ENCODE assay signal across 8 cellular contexts in genomic region chr11:46121724-46122477, GRCh38. TPM values are rescaled to one million over a fixed set of nuclear protein-coding genes. Genes with fewer than 3 reads are reported as not detected.
A peak's percentile ranks its signal among the peaks of the same experiment; 100 is the strongest.
DNase-seq lines count a peak whose midpoint lies in the region; ATAC-seq, FAIRE-seq and TF ChIP-seq lines count a peak whose summit lies in the region.

No MANE protein-coding gene starts in this region.

- CTCF ChIA-PET in A673 (lab: Charles Lee): interaction anchor here (0.6 kb wide), 2 partner anchors 262 to 1329 kb away, joined by 3 to 4 read pairs; no protein-coding TSS in a partner anchor

- no TSS peak for BruUV-seq in A673 (replicated peaks; lab: Mats Ljungman, UMichigan)

- H3K27me3 ChIP-seq in A673 (replicated peaks; ENCODE audit: insufficient read depth, low read depth, low read length, poor library complexity) (no peaks in the 10 kb centered on the region), bronchial epithelial cell (ENCODE audit: control insufficient read depth, insufficient read depth, low read length) (no peaks in the 10 kb centered on the region)

- H3K36me3 ChIP-seq in A673 (ENCODE audit: insufficient read depth, low read length, poor library complexity, severe bottlenecking): no peaks in the 10 kb centered on the region
- no peaks in the 10 kb centered on the region for H3K36me3 ChIP-seq in bronchial epithelial cell (ENCODE audit: control insufficient read depth, insufficient read depth, low read length)

- peaks cover 29% of the 10 kb centered on the region for H3K4me1 ChIP-seq in A673 (ENCODE audit: insufficient read depth, low read length, poor library complexity, severe bottlenecking)

- DNase-seq in A673 (ENCODE audit: low spot score) (peak; percentile 100), NCI-H2171 treated with DMSO at 0.1 percent for 48 hours (lab: John Stamatoyannopoulos, UW) (peak; percentile 89), bronchial epithelial cell (ENCODE audit: low read depth) (peak; percentile 76), iris pigment epithelial cell (ENCODE audit: low read depth) (peak; percentile 92)
- peak; percentile 59 to 60 for DNase-seq in stimulated activated CD4-positive, alpha-beta T cell treated with anti-CD3 and anti-CD28 coated beads, Interleukin-12 subunit alpha, Interleukin-12 subunit beta, amount 100 ng/mL, for 24 hours (ENCODE audit: low read depth in 2 of 2)

- FAIRE-seq in bronchial epithelial cell (lab: Jason Lieb, UNC): no peak

- peak overlapping the region; percentile 68 for H3K27ac ChIP-seq in A673 (ENCODE audit: low read depth, low read length, poor library complexity, severe bottlenecking)

- no peak for TF ChIP-seq CTCF in A673 (conservative IDR thresholded peaks at IDR 0.05; ENCODE audit: low read depth, low read length)
- no peak for TF ChIP-seq CTCF in WI38 (IDR thresholded peaks at IDR 0.05; ENCODE audit: low read depth, low read length)
- TF ChIP-seq CTCF in bronchial epithelial cell (IDR thresholded peaks at IDR 0.05; ENCODE audit: insufficient read depth, low read length, severe bottlenecking): no peak

- POLR2A ChIA-PET in A673 (lab: Charles Lee; ENCODE audit: low non-redundant PET): no interaction called here

- peak overlapping the region; percentile 75 for H3K4me3 ChIP-seq in A673 (ENCODE audit: low read depth, low read length, poor library complexity, severe bottlenecking)
- H3K4me3 ChIP-seq in WI38 (ENCODE audit: low read depth, low read length): peak overlapping the region; percentile 69
- peak overlapping the region; percentile 65 for H3K4me3 ChIP-seq in bronchial epithelial cell (ENCODE audit: low read depth, low read length)

- intact Hi-C loops in A673 (cut with micrococcal nuclease; ENCODE audit: unreplicated experiment): loop anchor here (1.0 to 10.0 kb wide), 4 partner anchors 115 to 277 kb away; partner anchors contain the start of genes CRY2 and PEX16

- ATAC-seq in GM18867 (IDR thresholded peaks at IDR 0.05; ENCODE audit: unreplicated experiment) (peak; percentile 40), HG03095 (IDR thresholded peaks at IDR 0.05; ENCODE audit: unreplicated experiment) (peak; percentile 39)

- H3K9me3 ChIP-seq in A673 (ENCODE audit: low read depth, low read length, poor library complexity, severe bottlenecking): no peaks in the 10 kb centered on the region

RNA-seq across cellular contexts. Expression of gene PHF21A, which starts 0.6 kb away (rescaled TPM):
- total RNA-seq in A673 (2021): 77.2 and 106 TPM in 2 replicates
- 3.4 and 6.1 TPM in 2 replicates for total RNA-seq in bronchial epithelial cell

Comparison
In these comparisons a context has a peak if more than half of its experiments do, and no peak if none do; other contexts are left out.
1. Peak in every context shown above with its lines: DNase-seq, ATAC-seq, H3K4me3 ChIP-seq and H3K27ac ChIP-seq.
2. RNA of gene PHF21A, which starts 0.6 kb away (total RNA-seq): 77.2 to 106 TPM in A673; 3.4 to 6.1 TPM in bronchial epithelial cell; every median in the first group is over 10 times any median in the second.